Comparison of ENCODE assay signal across 8 cellular contexts in the genomic region with DNA sequence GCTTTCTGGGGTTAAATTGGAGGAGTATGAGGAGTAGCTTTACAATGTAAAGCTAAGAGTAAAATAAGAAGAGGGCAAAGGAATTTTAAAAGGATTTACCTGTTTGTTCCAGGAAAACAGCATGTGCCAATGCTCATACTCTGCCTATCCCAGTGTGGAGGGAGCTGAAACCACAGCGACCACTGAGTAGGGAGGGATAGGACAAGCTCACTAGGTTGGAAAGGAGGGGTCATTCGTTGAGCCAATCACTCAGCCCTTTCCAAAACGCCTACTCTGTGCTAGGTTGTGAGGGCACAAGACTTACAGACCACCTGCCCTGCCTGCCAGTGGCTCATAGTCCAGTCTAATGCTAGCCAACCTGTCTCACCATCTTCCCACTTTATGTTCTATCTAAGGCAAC. TPM values are rescaled to one million over a fixed set of nuclear protein-coding genes. Genes with fewer than 3 reads are reported as not detected.
DNase-seq lines count a peak whose midpoint lies in the region; ATAC-seq and TF ChIP-seq lines count a peak whose summit lies in the region.

No MANE protein-coding gene starts in this region.

- H3K27me3 Mint-ChIP-seq in Caco-2 (ENCODE audit: insufficient read depth, unreplicated experiment) (no peaks in the 10 kb centered on the region), neural crest cell (ENCODE audit: low read depth) (no peaks in the 10 kb centered on the region)

- POLR2A ChIA-PET in Caco-2 (lab: Charles Lee), result interaction anchor here (0.6 to 3.5 kb wide), 5 partner anchors 15 to 232 kb away, joined by 3 to 40 read pairs (median 5); a partner anchor contains a TSS

- intact Hi-C loops in Caco-2 (cut with micrococcal nuclease; ENCODE audit: unreplicated experiment), result loop anchor here (2.0 kb wide), 1 partner anchor 100 kb away; a partner anchor contains a TSS
- intact Hi-C loops in body of pancreas (cut with DNase I), result no loop called here

- H3K4me3 Mint-ChIP-seq in Caco-2 (ENCODE audit: unreplicated experiment) (peak overlapping the region; percentile 88), neural crest cell (peak overlapping the region; percentile 97)

- TF ChIP-seq CTCF in Caco-2 (IDR thresholded peaks at IDR 0.05; ENCODE audit: insufficient read depth in 1 of 2, low read depth in 1 of 2, low read length in 1 of 2, severe bottlenecking in 1 of 2, unreplicated experiment in 1 of 2) (no peak), NB4 (IDR thresholded peaks at IDR 0.05; ENCODE audit: low read depth, low read length) (no peak), choroid plexus epithelial cell (conservative IDR thresholded peaks at IDR 0.05; ENCODE audit: low read depth, low read length) (no peak), neural crest cell (conservative IDR thresholded peaks at IDR 0.05) (no peak), body of pancreas (IDR thresholded peaks at IDR 0.05) (no peak)

- H3K36me3 Mint-ChIP-seq in Caco-2 (ENCODE audit: insufficient read depth, unreplicated experiment), result peaks cover 61% of the 10 kb centered on the region
- H3K36me3 Mint-ChIP-seq in neural crest cell (ENCODE audit: low read depth), result peaks cover 6% of the 10 kb centered on the region

- H3K4me1 ChIP-seq in Caco-2 (peaks cover 15% of the 10 kb centered on the region), body of pancreas (peaks cover 55% of the 10 kb centered on the region)

- H3K27me3 ChIP-seq in Caco-2 (replicated peaks; ENCODE audit: control insufficient read depth, insufficient read depth, low read length), result no peaks in the 10 kb centered on the region
- H3K27me3 ChIP-seq in body of pancreas, result no peaks in the 10 kb centered on the region

- ATAC-seq in GM19023 (IDR thresholded peaks at IDR 0.05; ENCODE audit: unreplicated experiment) (no peak), body of pancreas (no peak)

- H3K27ac Mint-ChIP-seq in Caco-2 (ENCODE audit: unreplicated experiment), result peak overlapping the region; percentile 99
- no peak overlapping the region for H3K27ac Mint-ChIP-seq in neural crest cell (ENCODE audit: unreplicated experiment)

- DNase-seq in Caco-2, result no peak
- DNase-seq in NB4 (ENCODE audit: low read depth), result peak; percentile 70
- no peak for DNase-seq in choroid plexus epithelial cell (ENCODE audit: low read depth)
- no peak for DNase-seq in neural crest cell (ENCODE audit: low read depth, low spot score)
- DNase-seq in stimulated activated CD4-positive, alpha-beta T cell treated with anti-CD3 and anti-CD28 coated beads, Interleukin-4, amount 100 ng/mL, for 24 hours, result no peak
- DNase-seq in body of pancreas, result no peak
- DNase-seq in NCI-H510A (lab: John Stamatoyannopoulos, UW), result no peak

- no TSS peak for BruUV-seq in Caco-2 (replicated peaks; lab: Mats Ljungman, UMichigan)

- peaks cover 18% of the 10 kb centered on the region for H3K4me1 Mint-ChIP-seq in Caco-2 (ENCODE audit: low read depth, unreplicated experiment)
- peaks cover 56% of the 10 kb centered on the region for H3K4me1 Mint-ChIP-seq in neural crest cell

- H3K9me3 ChIP-seq in Caco-2 (no peaks in the 10 kb centered on the region), body of pancreas (no peaks in the 10 kb centered on the region)

- TF ChIP-seq POLR2A in NB4 (IDR thresholded peaks at IDR 0.05; ENCODE audit: extremely low read depth, insufficient read length), result no peak
- no peak for TF ChIP-seq POLR2A in body of pancreas (IDR thresholded peaks at IDR 0.05)

- H3K4me3 ChIP-seq in Caco-2 (ENCODE audit: low read depth, low read length) (peak overlapping the region; percentile 95), NB4 (ENCODE audit: low read depth, low read length) (peak overlapping the region; percentile 75), choroid plexus epithelial cell (ENCODE audit: low read depth, low read length) (peak overlapping the region; percentile 100), body of pancreas (no peak overlapping the region)

- 0 out of 2 replicates have a peak, but pooled peaks cover 3% of the 10 kb centered on the region for H3K36me3 ChIP-seq in Caco-2 (ENCODE audit: control insufficient read depth, insufficient read depth, low read length)
- H3K36me3 ChIP-seq in body of pancreas (replicated peaks in 1 of 2; ENCODE audit: insufficient read depth in 1 of 2, low read depth in 2 of 2), result peaks cover 0 to 5% of the 10 kb centered on the region in 2 donors

- peak overlapping the region in 2 of 4 donors; percentile 84 to 88 for H3K27ac ChIP-seq in body of pancreas

- CTCF ChIA-PET in Caco-2 (lab: Charles Lee), result interaction anchor here (0.6 to 1.9 kb wide), 8 partner anchors 9 to 293 kb away, joined by 3 to 6 read pairs (median 4); a partner anchor contains a TSS

- WGBS in body of pancreas, 2 donors, result 21 to 25% methylated on average over 3 of the region's 3 CpGs

- H3K9me3 Mint-ChIP-seq in Caco-2 (ENCODE audit: unreplicated experiment) (no peaks in the 10 kb centered on the region), neural crest cell (peaks cover 3% of the 10 kb centered on the region)

RNA-seq across cellular contexts. Expression of a gene that starts 1.1 kb away (rescaled TPM):
- total RNA-seq in Caco-2 (2022) (147 and 156 TPM in 2 replicates), neural crest cell (126 and 138 TPM in 2 replicates), body of pancreas (10 to 100 TPM; 32.4 to 43.5 TPM)

RNA-seq across cellular contexts. Expression of a gene that starts 1.6 kb away (rescaled TPM):
- total RNA-seq in Caco-2 (2022) (51.6 and 55.0 TPM in 2 replicates), neural crest cell (59.2 and 60.2 TPM in 2 replicates), body of pancreas (10 to 100 TPM; 17.1 to 19.2 TPM)

RNA-seq across cellular contexts. Expression of a gene that starts 32.1 kb away (rescaled TPM):
- total RNA-seq in Caco-2 (2022), result 3.8 and 4.7 TPM in 2 replicates
- 2.0 and 2.2 TPM in 2 replicates for total RNA-seq in neural crest cell
- total RNA-seq in body of pancreas, result 1 to 10 TPM; 1.6 to 4.4 TPM

RNA-seq across cellular contexts. Expression of a gene that starts 51.7 kb away (rescaled TPM):
- 90.1 and 94.5 TPM in 2 replicates for total RNA-seq in Caco-2 (2022)
- 213 and 230 TPM in 2 replicates for total RNA-seq in neural crest cell
- total RNA-seq in body of pancreas, result 10 to 100 TPM; 36.3 to 70.2 TPM

Comparison
In these comparisons a context has a peak if more than half of its experiments do, and no peak if none do; other contexts are left out.
1. H3K4me3 ChIP-seq: peak in Caco-2 (single experiment), NB4 (single experiment) and choroid plexus epithelial cell (single experiment); none in body of pancreas (0 of 2).